ENCODE assay signal across 7 cellular contexts in genomic region chr4:1393363-1393762, GRCh38. TPM values are rescaled to one million over a fixed set of nuclear protein-coding genes. Genes with fewer than 3 reads are reported as not detected.
"Had no signal": no experiment of that assay in that cellular context is flagged by ENCODE, and none has a peak within 500 bp of the region (broad histone marks: within the 10 kb centered on the region; RNA-seq: fewer than 3 reads in every experiment).

No MANE protein-coding gene starts in this region.

RNA-seq across cellular contexts. Expression of gene NKX1-1, which starts 12.9 kb away (rescaled TPM):
- total RNA-seq: GM23248, GM23338, H1, H4, H7, H9, HFFc6 had no signal
- polyA plus RNA-seq: GM23248, GM23338, H1 had no signal
